ENCODE assay signal across 14 cellular contexts in genomic region chr13:34721631-34722144, GRCh38.
"Had no signal": no experiment of that assay in that cellular context is flagged by ENCODE, and none has a peak within 500 bp of the region (broad histone marks: within the 10 kb centered on the region; RNA-seq: fewer than 3 reads in every experiment).

No MANE protein-coding gene starts in this region.

- H3K27me3 ChIP-seq: esophagus squamous epithelium, right lobe of liver, spleen had no signal

- H3K27ac ChIP-seq: esophagus squamous epithelium, right lobe of liver, spleen had no signal

- H3K9me3 ChIP-seq: right lobe of liver had no signal

- ATAC-seq: activated naive CD4-positive, alpha-beta T cell treated with anti-CD3 and anti-CD28 coated beads, Interleukin-2, amount 50 U/mL, for 72 hours; activated T-cell treated with anti-CD3 and anti-CD28 coated beads, Interleukin-2, amount 50 U/mL, for 72 hours; left ventricle myocardium superior; natural killer cell; right lobe of liver; stimulated activated naive CD8-positive, alpha-beta T cell treated with anti-CD3 and anti-CD28 coated beads, Interleukin-15, amount 100 ng/mL, for 72 hours had no signal

- H3K36me3 ChIP-seq: esophagus squamous epithelium, right lobe of liver, spleen had no signal

- H3K4me1 ChIP-seq: esophagus squamous epithelium, right lobe of liver, spleen had no signal

- DNase-seq: activated CD4-positive, alpha-beta T cell treated with anti-CD3 and anti-CD28 coated beads, Interleukin-2, amount 10 ng/mL, durations not matched to agents 7 days and 5 days; activated CD8-positive, alpha-beta memory T cell treated with anti-CD3 and anti-CD28 coated beads, Interleukin-2, amount 50 U/mL, for 48 hours; activated gamma-delta T cell; activated T-cell treated with anti-CD3 and anti-CD28 coated beads, Interleukin-2, amount 50 U/mL, for 72 hours; cortex of kidney; effector CD4-positive, alpha-beta T cell; esophagus squamous epithelium; left ventricle myocardium superior; mesenchymal stem cell; natural killer cell; right lobe of liver; spleen; stimulated activated naive CD8-positive, alpha-beta T cell treated with anti-CD3 and anti-CD28 coated beads, Interleukin-15, amount 100 ng/mL, for 72 hours had no signal

- H3K4me3 ChIP-seq: esophagus squamous epithelium, right lobe of liver, spleen had no signal
